8 cellular contexts compared by ENCODE assay signal in the genomic region with DNA sequence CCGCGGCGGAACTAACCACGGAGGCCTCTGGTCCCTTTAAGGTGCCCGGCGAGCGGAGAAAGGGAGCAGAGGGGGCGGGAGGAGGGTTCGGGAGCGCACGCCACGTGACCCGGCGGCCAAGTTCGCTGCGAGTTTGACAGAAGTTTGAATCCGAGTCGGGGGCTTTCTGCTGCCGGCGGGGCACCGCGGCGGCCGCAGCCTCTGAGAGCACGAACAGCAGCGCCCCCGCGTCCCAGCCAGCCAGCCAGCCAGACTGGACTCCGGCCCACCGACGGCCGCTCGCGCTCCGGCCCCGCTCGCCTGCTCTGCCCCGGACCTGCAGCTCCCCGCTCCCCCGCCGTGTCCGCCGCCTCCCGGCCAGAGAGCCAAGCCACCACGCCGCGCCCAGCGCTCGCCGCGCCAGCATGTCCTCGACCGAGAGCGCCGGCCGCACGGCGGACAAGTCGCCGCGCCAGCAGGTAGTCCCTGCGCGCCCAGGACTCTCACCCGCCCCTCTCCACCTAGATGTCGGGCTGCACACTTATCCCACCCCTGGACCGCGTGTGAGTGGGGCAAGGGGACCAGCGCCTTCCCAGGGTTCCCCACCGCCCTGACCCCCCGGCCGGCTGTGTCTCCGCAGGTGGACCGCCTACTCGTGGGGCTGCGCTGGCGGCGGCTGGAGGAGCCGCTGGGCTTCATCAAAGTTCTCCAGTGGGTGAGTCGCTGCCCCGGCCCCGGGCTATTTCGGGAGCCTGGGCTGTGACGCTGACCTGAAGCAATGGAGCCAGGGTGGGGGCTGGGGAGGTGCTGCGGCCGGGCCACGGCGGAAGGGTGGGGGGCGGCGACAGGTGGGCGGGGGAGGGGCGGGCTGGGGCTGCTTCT. TPM values are rescaled to one million over a fixed set of nuclear protein-coding genes. Genes with fewer than 3 reads are reported as not detected.
A peak's percentile ranks its signal among the peaks of the same experiment; 100 is the strongest.
DNase-seq lines count a peak whose midpoint lies in the region; ATAC-seq and TF ChIP-seq lines count a peak whose summit lies in the region.

A gene (plus strand): TSS at position 107 of the 861 bp plus-strand sequence. CDS start 298 bp downstream, at position 405.

- no peaks in the 10 kb centered on the region for H3K36me3 Mint-ChIP-seq in T-cell

- H3K9me3 Mint-ChIP-seq in T-cell = no peaks in the 10 kb centered on the region

- no peak for TF ChIP-seq CTCF in GM13976 (IDR thresholded peaks at IDR 0.05; ENCODE audit: borderline replicate concordance, control extremely low read depth, extremely low read depth, insufficient read depth, missing control alignments)

- H3K27me3 Mint-ChIP-seq in T-cell = peaks cover 47 to 66% of the 10 kb centered on the region in 2 donors

- DNase-seq in GM13976 (ENCODE audit: low spot score) = peak; percentile 48
- peak in 3 of 34 experiments; percentile 10 to 24 (median 17) for DNase-seq in T-cell
- DNase-seq in myocyte (ENCODE audit: low read depth) = peak; percentile 77
- no peak for DNase-seq in LoVo (ENCODE audit: low spot score)
- DNase-seq in DMS79 treated with DMSO at 0.1 percent for 48 hours (lab: John Stamatoyannopoulos, UW) = no peak

- H3K27ac Mint-ChIP-seq in T-cell = no peak within 1 kb of the TSS

- peaks cover 0 to 9% (median 8%) of the 10 kb centered on the region in 3 donors for H3K4me1 Mint-ChIP-seq in T-cell

- peaks cover 3 to 7% of the 10 kb centered on the region in 2 donors for H3K4me1 ChIP-seq in esophagus (ENCODE audit: control insufficient read depth in 2 of 2, insufficient read depth in 2 of 2, low read length in 1 of 2)

- in situ Hi-C loops in GM13976 (cut with MboI; ENCODE audit: low sequenced_read_pairs, unreplicated experiment) = no loop called here

- ATAC-seq in T-cell (replicated peaks in 1 of 4) (peak; percentile 45 to 71 (median 56)), GM21786 (IDR thresholded peaks at IDR 0.05; ENCODE audit: unreplicated experiment) (no peak), HG03135 (IDR thresholded peaks at IDR 0.05; ENCODE audit: unreplicated experiment) (no peak)

- H3K4me3 ChIP-seq in esophagus (ENCODE audit: low read depth in 1 of 2, low read length in 2 of 2) = peak within 1 kb of the TSS; percentile 54 to 57

- peaks cover 3 to 12% of the 10 kb centered on the region in 2 donors for H3K27me3 ChIP-seq in esophagus (ENCODE audit: control insufficient read depth in 1 of 2, insufficient read depth in 2 of 2, low read length in 2 of 2)

- CTCF ChIA-PET in T-cell (lab: Charles Lee) = no interaction called here

- H3K9me3 ChIP-seq in esophagus (ENCODE audit: control insufficient read depth in 2 of 2, insufficient read depth in 1 of 2, low read depth in 1 of 2, low read length in 1 of 2) = no peaks in the 10 kb centered on the region

- WGBS in esophagus, 2 donors = 2% methylated on average over 72 to 91 of the region's 91 CpGs

- peak within 1 kb of the TSS; percentile 69 to 74 (median 71) for H3K4me3 Mint-ChIP-seq in T-cell

- no peaks in the 10 kb centered on the region for H3K36me3 ChIP-seq in esophagus (ENCODE audit: control insufficient read depth in 2 of 2, insufficient read depth in 2 of 2, low read length in 1 of 2)

- POLR2A ChIA-PET in T-cell (lab: Charles Lee) = interaction anchor here in 1 of 2 donors (0.6 kb wide), 1 partner anchor 13 kb away, joined by 3 read pairs; no protein-coding TSS in a partner anchor

- peak within 1 kb of the TSS; percentile 58 to 75 for H3K27ac ChIP-seq in esophagus (ENCODE audit: low read depth in 2 of 2, low read length in 1 of 2)

RNA-seq across cellular contexts. Expression of the gene that starts here (rescaled TPM):
- total RNA-seq in T-cell (under 1 TPM in 4 of 5 donors, not detected in 1; 0.09 to 0.13 (median 0.11) TPM), myocyte (14.7 and 15.8 TPM in 2 replicates)
- polyA plus RNA-seq in esophagus = under 1 TPM; 0.16 to 0.38 TPM
- 7.3 TPM for polyA plus RNA-seq in myocyte (2012)

Comparison
In these comparisons a context has a peak if more than half of its experiments do, and no peak if none do; other contexts are left out.
1. RNA of the gene that starts here (total RNA-seq): 14.7 to 15.8 TPM in myocyte; 0.09 to 0.13 TPM in T-cell; every median in the first group is over 10 times any median in the second.
2. Peak in ATAC-seq in T-cell; RNA of the gene not detected or under 1 TPM.
3. DNase-seq: peak in GM13976 (single experiment) and myocyte (single experiment); none in LoVo (single experiment) and DMS79 treated with DMSO at 0.1 percent for 48 hours (single experiment).